In genomic region chr1:5856246-5856815, GRCh38 we compare ENCODE assay signal across 20 cellular contexts.
A peak's percentile ranks its signal among the peaks of the same experiment; 100 is the strongest.
DNase-seq lines count a peak whose midpoint lies in the region; ATAC-seq, FAIRE-seq and TF ChIP-seq lines count a peak whose summit lies in the region.
"Had no signal": no experiment of that assay in that cellular context is flagged by ENCODE, and none has a peak within 500 bp of the region (broad histone marks: within the 10 kb centered on the region; RNA-seq: fewer than 3 reads in every experiment).

No MANE protein-coding gene starts in this region.

- H3K4me3 Mint-ChIP-seq in nephron progenitor cell = no peak overlapping the region
- no peak overlapping the region for H3K4me3 Mint-ChIP-seq in Caco-2 (ENCODE audit: unreplicated experiment)
- H3K4me3 Mint-ChIP-seq: activated CD4-positive, alpha-beta memory T cell treated with anti-CD3 and anti-CD28 coated beads, Interleukin-2, amount 10 ng/mL, durations not matched to agents 7 days and 5 days; activated naive CD4-positive, alpha-beta T cell treated with anti-CD3 and anti-CD28 coated beads, Interleukin-2, amount 50 U/mL, for 24 hours; activated T-cell treated with anti-CD3 and anti-CD28 coated beads, Interleukin-2, amount 50 U/mL, for 4 hours; immature natural killer cell; memory B cell; neural crest cell; T-helper 17 cell had no signal

- H3K27ac Mint-ChIP-seq in nephron progenitor cell (peak overlapping the region; percentile 60), Caco-2 (ENCODE audit: unreplicated experiment) (no peak overlapping the region)
- H3K27ac Mint-ChIP-seq: activated CD4-positive, alpha-beta memory T cell treated with anti-CD3 and anti-CD28 coated beads, Interleukin-2, amount 10 ng/mL, durations not matched to agents 7 days and 5 days; activated naive CD4-positive, alpha-beta T cell treated with anti-CD3 and anti-CD28 coated beads, Interleukin-2, amount 50 U/mL, for 24 hours; immature natural killer cell; memory B cell; T-helper 17 cell had no signal

- H3K9me3 ChIP-seq in HCT116 (ENCODE audit: control insufficient read depth in 1 of 2, insufficient read depth in 1 of 2, low read depth in 1 of 2, low read length in 2 of 2) (no peaks in the 10 kb centered on the region), endothelial cell of umbilical vein (replicated peaks; ENCODE audit: control insufficient read depth, insufficient read depth, low read length) (no peaks in the 10 kb centered on the region), Caco-2 (no peaks in the 10 kb centered on the region)
- H3K9me3 ChIP-seq: esophagus squamous epithelium had no signal

- H2AFZ ChIP-seq in HCT116 (ENCODE audit: low read depth, low read length, poor library complexity, severe bottlenecking) (no peak overlapping the region), endothelial cell of umbilical vein (ENCODE audit: low read depth, low read length) (no peak overlapping the region)
- H2AFZ ChIP-seq: GM23248 had no signal

- TF ChIP-seq RAD21 in HCT116 (IDR thresholded peaks at IDR 0.05; ENCODE audit: low read depth) = no peak

- peak; percentile 66 for ATAC-seq in HCT116
- no peak for ATAC-seq in GM21381 (IDR thresholded peaks at IDR 0.05; ENCODE audit: unreplicated experiment)
- ATAC-seq: activated T-cell treated with anti-CD3 and anti-CD28 coated beads, Interleukin-2, amount 50 U/mL, for 4 hours; T-helper 17 cell had no signal

- H3K9me1 ChIP-seq in endothelial cell of umbilical vein (replicated peaks; ENCODE audit: control insufficient read depth, extremely low read depth, insufficient read depth, low read length) = no peaks in the 10 kb centered on the region

- H3K4me1 ChIP-seq in HCT116 (ENCODE audit: control insufficient read depth in 1 of 2, insufficient read depth in 2 of 2, low read length in 2 of 2) = peaks cover 0 to 14% of the 10 kb centered on the region in 2 experiments; a peak in 2 of 4 replicates
- no peaks in the 10 kb centered on the region for H3K4me1 ChIP-seq in endothelial cell of umbilical vein (ENCODE audit: control insufficient read depth, extremely low read depth, insufficient read depth, low read length)
- H3K4me1 ChIP-seq in Caco-2 = no peaks in the 10 kb centered on the region
- H3K4me1 ChIP-seq: breast epithelium, esophagus squamous epithelium had no signal

- H3K4me2 ChIP-seq in HCT116 (ENCODE audit: low read length) (peak overlapping the region; percentile 49), endothelial cell of umbilical vein (ENCODE audit: insufficient read depth, low read length) (no peak overlapping the region)

- no peaks in the 10 kb centered on the region for H3K27me3 ChIP-seq in HCT116 (ENCODE audit: insufficient read depth, low read length)
- H3K27me3 ChIP-seq in endothelial cell of umbilical vein (ENCODE audit: control insufficient read depth in 2 of 2, insufficient read depth in 2 of 2, low read length in 2 of 2) = no peaks in the 10 kb centered on the region
- H3K27me3 ChIP-seq in Caco-2 (replicated peaks; ENCODE audit: control insufficient read depth, insufficient read depth, low read length) = no peaks in the 10 kb centered on the region

- no peaks in the 10 kb centered on the region for H3K36me3 Mint-ChIP-seq in nephron progenitor cell (ENCODE audit: low read depth)
- no peaks in the 10 kb centered on the region for H3K36me3 Mint-ChIP-seq in Caco-2 (ENCODE audit: insufficient read depth, unreplicated experiment)
- H3K36me3 Mint-ChIP-seq: activated naive CD4-positive, alpha-beta T cell treated with anti-CD3 and anti-CD28 coated beads, Interleukin-2, amount 50 U/mL, for 24 hours; immature natural killer cell; memory B cell had no signal

- DNase-seq in HCT116 (ENCODE audit: low read depth, low spot score) = peak; percentile 4
- peak; percentile 24 for DNase-seq in UCSD-AML1 (lab: John Stamatoyannopoulos, UW; ENCODE audit: unreplicated experiment)
- DNase-seq in endothelial cell of umbilical vein (ENCODE audit: low read depth, low spot score) = peak; percentile 52
- DNase-seq in nephron progenitor cell = no peak
- no peak for DNase-seq in Caco-2
- DNase-seq in GM12891 (ENCODE audit: insufficient read length, low spot score) = no peak
- DNase-seq in stimulated activated CD4-positive, alpha-beta T cell treated with anti-CD3 and anti-CD28 coated beads, Interleukin-12 subunit alpha, Interleukin-12 subunit beta, amount 100 ng/mL, for 4 hours = no peak
- DNase-seq: activated CD4-positive, alpha-beta memory T cell treated with anti-CD3 and anti-CD28 coated beads, Interleukin-2, amount 10 ng/mL, durations not matched to agents 7 days and 5 days; activated T-cell treated with anti-CD3 and anti-CD28 coated beads, Interleukin-2, amount 50 U/mL, for 4 hours; esophagus squamous epithelium; GM23248; immature natural killer cell; NCI-H1092; NCI-H524 treated with DMSO at 0.1 percent for 48 hours; T-helper 17 cell had no signal

- H3K79me2 ChIP-seq in HCT116 (ENCODE audit: insufficient read depth, low read length) = no peaks in the 10 kb centered on the region
- no peaks in the 10 kb centered on the region for H3K79me2 ChIP-seq in endothelial cell of umbilical vein (ENCODE audit: control insufficient read depth, insufficient read depth, low read length)

- CTCF ChIA-PET in HCT116 (lab: Charles Lee) = no interaction called here
- CTCF ChIA-PET in endothelial cell of umbilical vein (lab: Charles Lee) = no interaction called here
- CTCF ChIA-PET in Caco-2 (lab: Charles Lee) = no interaction called here

- FAIRE-seq in endothelial cell of umbilical vein (lab: Jason Lieb, UNC) = no peak
- FAIRE-seq in GM12891 (lab: Jason Lieb, UNC) = no peak

- no peaks in the 10 kb centered on the region for H3K27me3 Mint-ChIP-seq in nephron progenitor cell (ENCODE audit: low read depth, poor library complexity)
- H3K27me3 Mint-ChIP-seq in Caco-2 (ENCODE audit: insufficient read depth, unreplicated experiment) = no peaks in the 10 kb centered on the region
- H3K27me3 Mint-ChIP-seq: activated CD4-positive, alpha-beta memory T cell treated with anti-CD3 and anti-CD28 coated beads, Interleukin-2, amount 10 ng/mL, durations not matched to agents 7 days and 5 days; activated naive CD4-positive, alpha-beta T cell treated with anti-CD3 and anti-CD28 coated beads, Interleukin-2, amount 50 U/mL, for 24 hours; memory B cell; T-helper 17 cell had no signal

- dilution Hi-C loops in endothelial cell of umbilical vein (cut with MboI; ENCODE audit: extremely low pct_ligation_motif_present, low sequenced_read_pairs) = no loop called here

- peak overlapping the region; percentile 16 to 36; a peak in 3 of 4 replicates for H3K4me3 ChIP-seq in HCT116 (replicated peaks in 1 of 2; ENCODE audit: low read depth in 1 of 2, low read length in 2 of 2)
- no peak overlapping the region for H3K4me3 ChIP-seq in endothelial cell of umbilical vein (replicated peaks in 1 of 3; ENCODE audit: insufficient read depth in 1 of 3, low read depth in 1 of 3, low read length in 3 of 3)
- H3K4me3 ChIP-seq in Caco-2 (ENCODE audit: low read depth, low read length) = no peak overlapping the region
- H3K4me3 ChIP-seq: breast epithelium, esophagus squamous epithelium, GM23248 had no signal

- TF ChIP-seq POLR2A in HCT116 (IDR thresholded peaks at IDR 0.05; ENCODE audit: borderline replicate concordance, extremely low read depth, insufficient read depth, insufficient read length) (peak; percentile 23), endothelial cell of umbilical vein (IDR thresholded peaks at IDR 0.05; ENCODE audit: low read depth, low read length) (no peak), GM12891 (IDR thresholded peaks at IDR 0.05; ENCODE audit: low read depth, low read length) (no peak)

- RAD21 ChIA-PET in HCT116 (lab: Charles Lee; ENCODE audit: low non-redundant PET in 1 of 2, low total read pairs in 2 of 2, uncharacterized antibody in 2 of 2, unreplicated experiment in 2 of 2) = no interaction called here

- no peaks in the 10 kb centered on the region; a peak in 1 of 4 replicates for H3K36me3 ChIP-seq in HCT116 (ENCODE audit: control insufficient read depth in 1 of 2, insufficient read depth in 2 of 2, low read length in 2 of 2)
- H3K36me3 ChIP-seq in endothelial cell of umbilical vein (ENCODE audit: control insufficient read depth in 2 of 2, extremely low read depth in 1 of 2, insufficient read depth in 2 of 2, low read length in 2 of 2) = no peaks in the 10 kb centered on the region
- H3K36me3 ChIP-seq in Caco-2 (ENCODE audit: control insufficient read depth, insufficient read depth, low read length) = no peaks in the 10 kb centered on the region
- H3K36me3 ChIP-seq: breast epithelium had no signal

- POLR2A ChIA-PET in HCT116 (lab: Charles Lee) = no interaction called here
- POLR2A ChIA-PET in endothelial cell of umbilical vein (lab: Charles Lee) = no interaction called here
- POLR2A ChIA-PET in Caco-2 (lab: Charles Lee) = no interaction called here

- H3K27ac ChIP-seq in HCT116 (ENCODE audit: low read depth, low read length) (no peak overlapping the region), endothelial cell of umbilical vein (ENCODE audit: insufficient read depth, low read depth, low read length) (no peak overlapping the region)
- H3K27ac ChIP-seq: breast epithelium, esophagus squamous epithelium, GM23248 had no signal

- BruUV-seq in HCT116 (replicated peaks; lab: Mats Ljungman, UMichigan) (no TSS peak), endothelial cell of umbilical vein (replicated peaks; lab: Mats Ljungman, UMichigan) (no TSS peak), Caco-2 (replicated peaks; lab: Mats Ljungman, UMichigan) (no TSS peak)

- no peaks in the 10 kb centered on the region for H3K4me1 Mint-ChIP-seq in nephron progenitor cell
- H3K4me1 Mint-ChIP-seq in Caco-2 (ENCODE audit: low read depth, unreplicated experiment) = no peaks in the 10 kb centered on the region
- H3K4me1 Mint-ChIP-seq: activated naive CD4-positive, alpha-beta T cell treated with anti-CD3 and anti-CD28 coated beads, Interleukin-2, amount 50 U/mL, for 24 hours; immature natural killer cell; memory B cell; T-helper 17 cell had no signal

- H3K9me3 Mint-ChIP-seq in nephron progenitor cell = peaks cover 8% of the 10 kb centered on the region
- H3K9me3 Mint-ChIP-seq in Caco-2 (ENCODE audit: unreplicated experiment) = no peaks in the 10 kb centered on the region
- H3K9me3 Mint-ChIP-seq: activated CD4-positive, alpha-beta memory T cell treated with anti-CD3 and anti-CD28 coated beads, Interleukin-2, amount 10 ng/mL, durations not matched to agents 7 days and 5 days; activated naive CD4-positive, alpha-beta T cell treated with anti-CD3 and anti-CD28 coated beads, Interleukin-2, amount 50 U/mL, for 24 hours; activated T-cell treated with anti-CD3 and anti-CD28 coated beads, Interleukin-2, amount 50 U/mL, for 4 hours; immature natural killer cell; neural crest cell had no signal

- H4K20me1 ChIP-seq in HCT116 (ENCODE audit: insufficient read depth) = no peaks in the 10 kb centered on the region
- no peaks in the 10 kb centered on the region for H4K20me1 ChIP-seq in endothelial cell of umbilical vein (replicated peaks; ENCODE audit: control insufficient read depth, extremely low read depth, insufficient read depth, low read length)

- H3K9me2 ChIP-seq in HCT116 (ENCODE audit: insufficient read depth) = no peaks in the 10 kb centered on the region

- TF ChIP-seq CTCF in HCT116 (IDR thresholded peaks at IDR 0.05 in 2 of 3, conservative IDR thresholded peaks at IDR 0.05 in 1 of 3; ENCODE audit: borderline replicate concordance in 1 of 3, insufficient read depth in 1 of 3, low read depth in 2 of 3, low read length in 2 of 3) = no peak
- no peak for TF ChIP-seq CTCF in endothelial cell of umbilical vein (IDR thresholded peaks at IDR 0.05; ENCODE audit: extremely low read depth in 1 of 2, insufficient read depth in 1 of 2, low read depth in 1 of 2, low read length in 2 of 2)
- no peak for TF ChIP-seq CTCF in nephron progenitor cell (IDR thresholded peaks at IDR 0.05)
- TF ChIP-seq CTCF in Caco-2 (IDR thresholded peaks at IDR 0.05; ENCODE audit: insufficient read depth in 1 of 2, low read depth in 1 of 2, low read length in 1 of 2, severe bottlenecking in 1 of 2, unreplicated experiment in 1 of 2) = no peak

- intact Hi-C loops in HCT116 (cut with micrococcal nuclease) (no loop called here), endothelial cell of umbilical vein (cut with micrococcal nuclease) (no loop called here), Caco-2 (cut with micrococcal nuclease; ENCODE audit: unreplicated experiment) (no loop called here)

- peak overlapping the region; percentile 25; the same call in 1 of the 2 replicates for H3K9ac ChIP-seq in HCT116 (ENCODE audit: low read length)
- no peak overlapping the region for H3K9ac ChIP-seq in endothelial cell of umbilical vein (replicated peaks; ENCODE audit: extremely low read depth, insufficient read depth, low read length)
- H3K9ac ChIP-seq: GM23248 had no signal

Comparison
In these comparisons a context has a peak if more than half of its experiments do, and no peak if none do; other contexts are left out.
1. DNase-seq: peak in HCT116 (single experiment), UCSD-AML1 (single experiment) and endothelial cell of umbilical vein (single experiment); none in nephron progenitor cell (single experiment), Caco-2 (0 of 2), GM12891 (single experiment) and stimulated activated CD4-positive, alpha-beta T cell treated with anti-CD3 and anti-CD28 coated beads, Interleukin-12 subunit alpha, Interleukin-12 subunit beta, amount 100 ng/mL, for 4 hours (single experiment).
2. H3K4me3 ChIP-seq: peak in HCT116 (2 of 2); none in endothelial cell of umbilical vein (0 of 3) and Caco-2 (single experiment).